In the genomic region with DNA sequence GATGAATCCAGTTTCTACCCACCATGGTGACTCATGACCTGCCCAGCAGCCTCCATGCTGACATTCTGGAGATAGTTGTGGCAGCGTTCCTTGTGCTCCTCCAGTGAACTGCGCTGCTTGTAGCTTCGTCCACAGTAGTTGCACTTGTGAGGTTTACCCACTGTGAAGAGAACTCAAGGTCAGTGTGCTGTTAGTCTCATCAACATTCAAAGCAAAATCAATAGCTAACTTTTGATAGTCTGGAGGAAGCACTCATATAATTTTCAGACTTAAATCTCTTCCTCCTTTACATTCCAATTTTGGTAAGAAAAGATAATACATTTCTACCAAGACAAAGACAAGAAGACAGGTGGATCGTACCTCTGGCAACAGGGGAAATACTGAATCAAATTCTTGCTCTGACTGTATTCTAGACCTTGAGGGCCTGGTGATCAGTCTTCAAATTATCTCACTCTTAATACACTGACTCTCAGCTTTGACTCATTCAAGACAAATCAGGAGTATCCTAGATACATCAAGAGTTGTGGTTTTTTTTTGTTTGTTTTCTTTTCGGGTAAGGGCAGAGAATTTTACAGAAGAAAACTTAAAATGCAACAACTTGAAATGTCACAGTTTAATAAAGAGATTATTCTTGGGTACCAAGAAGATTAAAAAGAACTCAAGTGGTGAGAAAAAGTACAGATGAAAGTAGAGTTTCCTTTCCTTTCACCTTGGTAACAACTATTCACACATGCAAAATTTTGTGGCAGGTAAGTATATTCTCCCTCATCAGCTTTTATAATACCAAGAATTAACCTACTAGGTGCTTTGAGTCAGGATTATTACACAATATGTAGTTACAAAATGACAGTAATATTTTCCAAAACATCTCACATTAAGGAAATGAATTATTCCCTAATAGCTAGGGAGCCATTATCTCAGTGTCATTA, we compare ENCODE assay signal across 9 cellular contexts.
DNase-seq lines count a peak whose midpoint lies in the region; ATAC-seq, FAIRE-seq and TF ChIP-seq lines count a peak whose summit lies in the region.
"Had no signal": no experiment of that assay in that cellular context is flagged by ENCODE, and none has a peak within 500 bp of the region (broad histone marks: within the 10 kb centered on the region; RNA-seq: fewer than 3 reads in every experiment).

No MANE protein-coding gene starts in this region.

- no peak for TF ChIP-seq CTCF in GM06990 (IDR thresholded peaks at IDR 0.05; ENCODE audit: insufficient read depth, low read length, poor library complexity, severe bottlenecking)
- no peak for TF ChIP-seq CTCF in body of pancreas (IDR thresholded peaks at IDR 0.05)
- TF ChIP-seq CTCF in D721Med (IDR thresholded peaks at IDR 0.05; ENCODE audit: insufficient read depth, missing control alignments) = no peak
- TF ChIP-seq CTCF in upper lobe of right lung (IDR thresholded peaks at IDR 0.05) = no peak

- no peak for TF ChIP-seq POLR2A in body of pancreas (IDR thresholded peaks at IDR 0.05)

- FAIRE-seq in D721Med (lab: Jason Lieb, UNC) = no peak

- no peaks in the 10 kb centered on the region for H3K4me1 ChIP-seq in body of pancreas
- H3K4me1 ChIP-seq in upper lobe of right lung = no peaks in the 10 kb centered on the region
- no peaks in the 10 kb centered on the region for H3K4me1 ChIP-seq in right cardiac atrium (ENCODE audit: control insufficient read depth, insufficient read depth, low read length)

- H3K9me3 ChIP-seq in body of pancreas = no peaks in the 10 kb centered on the region
- no peaks in the 10 kb centered on the region for H3K9me3 ChIP-seq in upper lobe of right lung
- no peaks in the 10 kb centered on the region for H3K9me3 ChIP-seq in right cardiac atrium (ENCODE audit: control insufficient read depth, low read length)

- peak; percentile 77 for DNase-seq in GM06990 (ENCODE audit: extremely low read depth, insufficient read length)
- peak; percentile 70 for DNase-seq in dedifferentiated amniotic fluid mesenchymal stem cell (ENCODE audit: extremely low spot score)
- DNase-seq in body of pancreas = no peak
- DNase-seq in D721Med (ENCODE audit: insufficient read length, low spot score) = no peak
- DNase-seq in upper lobe of right lung = no peak
- no peak for DNase-seq in right cardiac atrium

- H3K27me3 ChIP-seq in GM06990 (replicated peaks; ENCODE audit: control insufficient read depth, insufficient read depth, low read length) (no peaks in the 10 kb centered on the region), body of pancreas (no peaks in the 10 kb centered on the region), upper lobe of right lung (no peaks in the 10 kb centered on the region), right cardiac atrium (ENCODE audit: control insufficient read depth, insufficient read depth) (no peaks in the 10 kb centered on the region)
- H3K27me3 ChIP-seq: cardiac muscle cell had no signal

- 80 to 82% methylated on average over 5 of the region's 5 CpGs for WGBS in body of pancreas, 2 donors
- WGBS in right cardiac atrium = 85% methylated on average over 5 of the region's 5 CpGs

- ATAC-seq in GM19452 (IDR thresholded peaks at IDR 0.05; ENCODE audit: unreplicated experiment) (peak; percentile 80), HG03354 (IDR thresholded peaks at IDR 0.05; ENCODE audit: poor library complexity, severe bottlenecking, unreplicated experiment) (peak; percentile 84), body of pancreas (no peak), upper lobe of right lung (no peak), right cardiac atrium (no peak)

- no peaks in the 10 kb centered on the region for H3K36me3 ChIP-seq in GM06990 (ENCODE audit: control insufficient read depth, insufficient read depth, low read length)
- no peaks in the 10 kb centered on the region for H3K36me3 ChIP-seq in body of pancreas (replicated peaks in 1 of 2; ENCODE audit: insufficient read depth in 1 of 2, low read depth in 2 of 2)
- H3K36me3 ChIP-seq in upper lobe of right lung = peaks cover 4% of the 10 kb centered on the region
- H3K36me3 ChIP-seq: cardiac muscle cell had no signal

- H3K27ac ChIP-seq in body of pancreas (no peak overlapping the region), upper lobe of right lung (no peak overlapping the region), right cardiac atrium (ENCODE audit: low read length) (no peak overlapping the region)
- H3K27ac ChIP-seq: cardiac muscle cell had no signal

- intact Hi-C loops in body of pancreas (cut with DNase I) (no loop called here), upper lobe of right lung (cut with DNase I) (no loop called here), right cardiac atrium (cut with DNase I) (no loop called here)

- peak overlapping the region; percentile 80 for H3K4me3 ChIP-seq in GM06990 (replicated peaks; ENCODE audit: low read depth, low read length)
- H3K4me3 ChIP-seq in body of pancreas = no peak overlapping the region
- H3K4me3 ChIP-seq in upper lobe of right lung = no peak overlapping the region
- no peak overlapping the region for H3K4me3 ChIP-seq in right cardiac atrium (ENCODE audit: low read length)
- H3K4me3 ChIP-seq: cardiac muscle cell had no signal

Comparison
In these comparisons a context has a peak if more than half of its experiments do, and no peak if none do; other contexts are left out.
1. DNase-seq: peak in GM06990 (single experiment) and dedifferentiated amniotic fluid mesenchymal stem cell (single experiment); none in body of pancreas (0 of 4), D721Med (single experiment), upper lobe of right lung (single experiment) and right cardiac atrium (0 of 3).
2. ATAC-seq: peak in GM19452 (single experiment) and HG03354 (single experiment); none in body of pancreas (single experiment), upper lobe of right lung (single experiment) and right cardiac atrium (0 of 2).